In genomic region chr18:35231052-35231451, GRCh38 we compare ENCODE assay signal across 8 cellular contexts. TPM values are rescaled to one million over a fixed set of nuclear protein-coding genes. Genes with fewer than 3 reads are reported as not detected.
A peak's percentile ranks its signal among the peaks of the same experiment; 100 is the strongest.
DNase-seq lines count a peak whose midpoint lies in the region; ATAC-seq and TF ChIP-seq lines count a peak whose summit lies in the region.

No MANE protein-coding gene starts in this region.

- H3K27me3 ChIP-seq in heart left ventricle (peaks cover 0 to 3% (median 0%) of the 10 kb centered on the region in 9 donors), prostate gland (replicated peaks; ENCODE audit: insufficient read depth) (no peaks in the 10 kb centered on the region)

- TF ChIP-seq POLR2A in heart left ventricle (IDR thresholded peaks at IDR 0.05) (no peak), prostate gland (IDR thresholded peaks at IDR 0.05) (no peak)

- H3K27ac ChIP-seq in heart left ventricle (no peak overlapping the region), prostate gland (no peak overlapping the region)

- intact Hi-C loops in heart left ventricle (cut with DNase I) (loop anchor here in 9 of 10 donors (1.0 to 10.0 kb wide), 7 partner anchors 124 to 284 kb away; no protein-coding TSS in a partner anchor), prostate gland (cut with DNase I) (loop anchor here (5.0 to 10.0 kb wide), 2 partner anchors 121 to 226 kb away; no protein-coding TSS in a partner anchor)

- 0 to 1% (median 1%) methylated on average over 6 of the region's 6 CpGs for WGBS in heart left ventricle, 4 donors
- WGBS in prostate gland: under 1% methylated on average over 6 of the region's 6 CpGs

- H3K27me3 Mint-ChIP-seq in HFFc6 (ENCODE audit: insufficient read depth): peaks cover 3% of the 10 kb centered on the region
- H3K27me3 Mint-ChIP-seq in activated naive CD8-positive, alpha-beta T cell treated with anti-CD3 and anti-CD28 coated beads, Interleukin-2, amount 50 U/mL, for 24 hours: no peaks in the 10 kb centered on the region

- no peaks in the 10 kb centered on the region for H3K36me3 Mint-ChIP-seq in HFFc6 (ENCODE audit: low read depth)
- H3K36me3 Mint-ChIP-seq in activated naive CD8-positive, alpha-beta T cell treated with anti-CD3 and anti-CD28 coated beads, Interleukin-2, amount 50 U/mL, for 24 hours (ENCODE audit: low read depth): no peaks in the 10 kb centered on the region

- peaks cover 5% of the 10 kb centered on the region for H3K4me1 Mint-ChIP-seq in HFFc6 (ENCODE audit: low read depth)
- H3K4me1 Mint-ChIP-seq in activated naive CD8-positive, alpha-beta T cell treated with anti-CD3 and anti-CD28 coated beads, Interleukin-2, amount 50 U/mL, for 24 hours: peaks cover 3% of the 10 kb centered on the region

- DNase-seq in GF-D8 (lab: John Stamatoyannopoulos, UW) (peak; percentile 33), HFFc6 (peak; percentile 60), NCI-H1105 treated with DMSO at 0.1 percent for 48 hours (lab: John Stamatoyannopoulos, UW) (peak; percentile 43), SW 1271 (lab: John Stamatoyannopoulos, UW) (peak; percentile 47 to 74), heart left ventricle (peak; percentile 72 to 86 (median 81)), prostate gland (ENCODE audit: low spot score) (peak; percentile 78), ureter (ENCODE audit: low spot score) (peak; percentile 81)
- DNase-seq in activated naive CD8-positive, alpha-beta T cell treated with anti-CD3 and anti-CD28 coated beads, Interleukin-2, amount 50 U/mL, for 24 hours: peak; percentile 76

- TF ChIP-seq CTCF in HFFc6 (IDR thresholded peaks at IDR 0.05) (peak; percentile 98), heart left ventricle (IDR thresholded peaks at IDR 0.05) (peak; percentile 91 to 97 (median 96)), prostate gland (IDR thresholded peaks at IDR 0.05) (peak; percentile 79 to 90 (median 86))

- H3K9me3 ChIP-seq in heart left ventricle (no peaks in the 10 kb centered on the region), prostate gland (no peaks in the 10 kb centered on the region)

- H3K4me3 Mint-ChIP-seq in HFFc6: peak overlapping the region; percentile 86
- H3K4me3 Mint-ChIP-seq in activated naive CD8-positive, alpha-beta T cell treated with anti-CD3 and anti-CD28 coated beads, Interleukin-2, amount 50 U/mL, for 24 hours: peak overlapping the region; percentile 46

- no peaks in the 10 kb centered on the region for H3K9me3 Mint-ChIP-seq in HFFc6
- H3K9me3 Mint-ChIP-seq in activated naive CD8-positive, alpha-beta T cell treated with anti-CD3 and anti-CD28 coated beads, Interleukin-2, amount 50 U/mL, for 24 hours: no peaks in the 10 kb centered on the region

- peaks cover 0 to 5% (median 0%) of the 10 kb centered on the region in 12 donors for H3K4me1 ChIP-seq in heart left ventricle
- H3K4me1 ChIP-seq in prostate gland (replicated peaks): no peaks in the 10 kb centered on the region

- ATAC-seq in activated naive CD8-positive, alpha-beta T cell treated with anti-CD3 and anti-CD28 coated beads, Interleukin-2, amount 50 U/mL, for 24 hours: peak; percentile 85
- ATAC-seq in heart left ventricle: peak; percentile 84 to 94 (median 92)

- H3K4me3 ChIP-seq in heart left ventricle (peak overlapping the region in 8 of 12 donors; percentile 1 to 34 (median 20)), prostate gland (no peak overlapping the region)

- no peak overlapping the region for H3K27ac Mint-ChIP-seq in HFFc6
- H3K27ac Mint-ChIP-seq in activated naive CD8-positive, alpha-beta T cell treated with anti-CD3 and anti-CD28 coated beads, Interleukin-2, amount 50 U/mL, for 24 hours: no peak overlapping the region

- H3K36me3 ChIP-seq in heart left ventricle (no peaks in the 10 kb centered on the region), prostate gland (no peaks in the 10 kb centered on the region)

RNA-seq across cellular contexts. Expression of gene ZNF397, which starts 9.8 kb away (rescaled TPM):
- 10 to 100 TPM in 2 of 6 experiments, 1 to 10 TPM in 4; 8.7 to 10.2 (median 9.3) TPM for total RNA-seq in HFFc6 (2021; fragmentation: NEBNext Ultra II Directional; extraction: Animal tissue kit (Norgen Biotek cat#: 25700))
- total RNA-seq in heart left ventricle (10 to 100 TPM in 8 of 9 donors, 1 to 10 TPM in 1; 7.8 to 20.0 (median 13.8) TPM), prostate gland (10 to 100 TPM; 32.9 TPM), ureter (38.6 TPM)
- polyA plus RNA-seq in heart left ventricle: 10 to 100 TPM; 10.1 to 13.9 TPM

RNA-seq across cellular contexts. Expression of gene ZSCAN30, which starts 59.0 kb away (rescaled TPM):
- total RNA-seq in HFFc6 (2021; fragmentation: NEBNext Ultra II Directional; extraction: Animal tissue kit (Norgen Biotek cat#: 25700)): 10 to 100 TPM; 10.9 to 16.1 (median 14.7) TPM
- total RNA-seq in heart left ventricle (10 to 100 TPM in 8 of 9 donors, 1 to 10 TPM in 1; 9.4 to 18.1 (median 13.8) TPM), prostate gland (10 to 100 TPM; 18.3 to 21.3 TPM), ureter (23.5 TPM)
- 10 to 100 TPM in 1 of 2 donors, 1 to 10 TPM in 1; 6.2 to 17.1 TPM for polyA plus RNA-seq in heart left ventricle

Comparison
In these comparisons a context has a peak if more than half of its experiments do, and no peak if none do; other contexts are left out.
1. H3K4me3 ChIP-seq: peak in heart left ventricle (8 of 12); none in prostate gland (0 of 2).
2. Peak in every context shown above with its lines, with median percentiles within 50 percentile points of each other: DNase-seq and CTCF ChIP-seq.